8 cellular contexts compared by ENCODE assay signal in the genomic region with DNA sequence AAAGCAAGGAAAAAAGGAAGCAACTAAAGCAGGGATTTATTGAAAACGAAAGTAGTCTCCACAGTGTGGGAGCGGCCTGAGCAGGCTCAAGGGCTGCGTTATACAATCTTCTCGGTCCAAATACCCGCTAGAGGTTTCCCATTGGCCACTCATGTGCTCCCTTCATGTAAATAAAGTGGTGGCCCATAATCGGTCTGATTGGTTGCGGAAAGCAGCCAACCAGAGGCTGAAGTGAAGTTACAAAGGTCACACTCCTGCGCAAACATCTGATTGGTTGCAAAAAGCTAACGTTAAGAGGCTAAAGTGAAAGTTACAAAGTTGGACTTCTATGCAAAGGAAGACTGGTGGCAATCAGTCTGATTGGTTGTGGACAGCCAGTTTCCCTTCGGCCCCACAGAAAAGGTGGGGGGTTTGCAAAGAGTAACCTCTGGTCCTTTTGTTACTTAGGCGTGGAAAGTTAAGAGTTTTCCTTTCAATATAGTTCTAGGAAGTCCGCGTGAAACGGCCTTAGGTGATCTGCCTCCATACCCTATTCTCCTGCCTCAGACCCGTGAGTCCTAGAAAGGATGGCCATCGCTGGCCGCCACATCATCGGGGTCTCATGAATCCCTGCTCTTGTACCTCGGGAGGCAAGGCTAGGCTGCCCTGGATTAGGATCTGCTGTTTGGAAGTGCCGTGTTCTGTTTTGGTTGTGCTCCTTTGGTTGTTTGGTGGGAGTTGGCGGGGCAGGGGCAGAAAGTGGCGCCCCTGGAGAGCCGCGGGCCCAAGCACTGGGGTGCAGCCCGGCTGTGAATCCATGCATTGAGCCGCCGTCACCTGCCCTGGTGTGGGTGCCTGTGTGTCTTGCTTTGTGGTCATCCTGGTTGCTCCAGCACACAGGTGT.
DNase-seq lines count a peak whose midpoint lies in the region; ATAC-seq and TF ChIP-seq lines count a peak whose summit lies in the region.

No MANE protein-coding gene starts in this region.

- 89% methylated on average over 27 of the region's 27 CpGs for WGBS in GM23248 (ENCODE audit: low coverage in 1 of 2, low lambda C conversion rate in 2 of 2, missing lambda C conversion rate in 2 of 2), 2 experiments
- 85% methylated on average over 22 of the region's 27 CpGs for WGBS in prostate gland

- in situ Hi-C loops in GM23248 (cut with MboI): no loop called here

- no peak overlapping the region for H2AFZ ChIP-seq in GM23248

- no peak for TF ChIP-seq POLR2A in prostate gland (IDR thresholded peaks at IDR 0.05)

- H3K27me3 ChIP-seq in GM23248 (replicated peaks; ENCODE audit: insufficient read depth) (peaks cover 6% of the 10 kb centered on the region; the same call in 1 of the 2 replicates), prostate gland (replicated peaks; ENCODE audit: insufficient read depth) (no peaks in the 10 kb centered on the region)

- 0 out of 2 replicates have a peak, but pooled peaks cover 5% of the 10 kb centered on the region for H3F3A ChIP-seq in GM23248 (ENCODE audit: insufficient read depth)

- H3K9ac ChIP-seq in GM23248: no peak overlapping the region

- H3K4me3 ChIP-seq in GM23248 (0 out of 2 replicates have a peak overlapping the region, but pooled peaks have one; percentile 72), prostate gland (peak overlapping the region; percentile 36 to 53)

- H3K27ac ChIP-seq in GM23248 (no peak overlapping the region), prostate gland (no peak overlapping the region)

- intact Hi-C loops in prostate gland (cut with DNase I): no loop called here

- no peaks in the 10 kb centered on the region for H3K79me2 ChIP-seq in GM23248 (ENCODE audit: insufficient read depth)

- DNase-seq in EL: peak; percentile 17
- peak; percentile 9 for DNase-seq in GM23248
- peak; percentile 58 for DNase-seq in NCI-H2029 (lab: John Stamatoyannopoulos, UW)
- peak; percentile 64 for DNase-seq in activated CD8-positive, alpha-beta memory T cell treated with anti-CD3 and anti-CD28 coated beads, Interleukin-2, amount 50 U/mL, for 48 hours
- peak; percentile 71 for DNase-seq in fibroblast of peridontal ligament (ENCODE audit: extremely low read depth)
- DNase-seq in prostate gland (ENCODE audit: low spot score): no peak
- no peak for DNase-seq in NK-92 treated with Interleukin-12 subunit alpha and Interleukin-12 subunit beta, amount 100 ng/mL, for 24 hours (lab: John Stamatoyannopoulos, UW)

- no peak for ATAC-seq in HG03025 (IDR thresholded peaks at IDR 0.05; ENCODE audit: low FRiP score, unreplicated experiment)

- no peak overlapping the region for H3K4me2 ChIP-seq in GM23248 (ENCODE audit: unreplicated experiment)

- no peaks in the 10 kb centered on the region for H3K9me2 ChIP-seq in GM23248 (ENCODE audit: insufficient read depth)

- H4K20me1 ChIP-seq in GM23248 (ENCODE audit: insufficient read depth): no peaks in the 10 kb centered on the region

- no peaks in the 10 kb centered on the region for H3K36me3 ChIP-seq in GM23248 (ENCODE audit: low read depth)
- no peaks in the 10 kb centered on the region for H3K36me3 ChIP-seq in prostate gland

- no peak for TF ChIP-seq CTCF in prostate gland (IDR thresholded peaks at IDR 0.05)

- H3K9me3 ChIP-seq in GM23248 (ENCODE audit: low read depth): no peaks in the 10 kb centered on the region
- H3K9me3 ChIP-seq in prostate gland: no peaks in the 10 kb centered on the region

- H3K4me1 ChIP-seq in GM23248 (ENCODE audit: insufficient read depth) (no peaks in the 10 kb centered on the region), prostate gland (replicated peaks) (no peaks in the 10 kb centered on the region)

Comparison
In these comparisons a context has a peak if more than half of its experiments do, and no peak if none do; other contexts are left out.
1. DNase-seq: peak in EL (single experiment), GM23248 (single experiment), NCI-H2029 (single experiment), activated CD8-positive, alpha-beta memory T cell treated with anti-CD3 and anti-CD28 coated beads, Interleukin-2, amount 50 U/mL, for 48 hours (single experiment) and fibroblast of peridontal ligament (single experiment); none in prostate gland (single experiment) and NK-92 treated with Interleukin-12 subunit alpha and Interleukin-12 subunit beta, amount 100 ng/mL, for 24 hours (single experiment).